In genomic region chr20:33704197-33704924, GRCh38 we compare ENCODE assay signal across 21 cellular contexts. TPM values are rescaled to one million over a fixed set of nuclear protein-coding genes. Genes with fewer than 3 reads are reported as not detected.
DNase-seq lines count a peak whose midpoint lies in the region; ATAC-seq and TF ChIP-seq lines count a peak whose summit lies in the region.
"Had no signal": no experiment of that assay in that cellular context is flagged by ENCODE, and none has a peak within 500 bp of the region (broad histone marks: within the 10 kb centered on the region; RNA-seq: fewer than 3 reads in every experiment).

No MANE protein-coding gene starts in this region.

- POLR2A ChIA-PET in MCF 10A (lab: Yijun Ruan, JAX), result interaction anchor here (0.6 kb wide), 1 partner anchor 18 kb away, joined by 3 read pairs; the partner anchor contains the start of gene E2F1

- no peaks in the 10 kb centered on the region for H3K27me3 Mint-ChIP-seq in MCF 10A (ENCODE audit: insufficient read depth, unreplicated experiment)

- BruUV-seq in MCF 10A (replicated peaks; lab: Mats Ljungman, UMichigan), result no TSS peak

- no peaks in the 10 kb centered on the region for H3K9me3 ChIP-seq in breast epithelium
- H3K9me3 ChIP-seq: SJSA1 had no signal

- no peak overlapping the region for H3K27ac Mint-ChIP-seq in MCF 10A (ENCODE audit: low read depth, unreplicated experiment)
- H3K27ac Mint-ChIP-seq: CD8-positive, alpha-beta T cell had no signal

- peaks cover 13% of the 10 kb centered on the region for H3K36me3 Mint-ChIP-seq in MCF 10A (ENCODE audit: insufficient read depth, unreplicated experiment)

- no peaks in the 10 kb centered on the region for H3K9me3 Mint-ChIP-seq in MCF 10A (ENCODE audit: unreplicated experiment)
- H3K9me3 Mint-ChIP-seq: CD8-positive, alpha-beta T cell had no signal

- ATAC-seq in stimulated activated naive CD8-positive, alpha-beta T cell treated with anti-CD3 and anti-CD28 coated beads, Interleukin-15, Interleukin-2, amounts not matched to agents 100 U/mL and 50 U/mL, for 24 hours, result no peak
- ATAC-seq in HG03521 (IDR thresholded peaks at IDR 0.05; ENCODE audit: unreplicated experiment), result no peak
- ATAC-seq: CD8-positive, alpha-beta T cell had no signal

- TF ChIP-seq CTCF in MCF 10A (IDR thresholded peaks at IDR 0.05; ENCODE audit: unreplicated experiment), result no peak
- no peak for TF ChIP-seq CTCF in breast epithelium (IDR thresholded peaks at IDR 0.05)
- no peak for TF ChIP-seq CTCF in epithelial cell of esophagus (IDR thresholded peaks at IDR 0.05; ENCODE audit: insufficient read depth, low read depth, low read length, missing control alignments)

- no peaks in the 10 kb centered on the region for H3K36me3 ChIP-seq in breast epithelium
- H3K36me3 ChIP-seq: BLaER1 had no signal

- H3K4me1 Mint-ChIP-seq in MCF 10A (ENCODE audit: insufficient read depth, unreplicated experiment), result no peaks in the 10 kb centered on the region

- no peaks in the 10 kb centered on the region for H3K4me1 ChIP-seq in breast epithelium
- H3K4me1 ChIP-seq: SJSA1 had no signal

- H3K4me3 Mint-ChIP-seq in MCF 10A (ENCODE audit: unreplicated experiment), result no peak overlapping the region
- H3K4me3 Mint-ChIP-seq: CD8-positive, alpha-beta T cell had no signal

- CTCF ChIA-PET in MCF 10A (lab: Yijun Ruan, JAX), result interaction anchor here (0.8 to 1.0 kb wide), 2 partner anchors 15 to 70 kb away, joined by 3 read pairs; no protein-coding TSS in a partner anchor

- H3K27ac ChIP-seq in breast epithelium, result no peak overlapping the region
- H3K27ac ChIP-seq: BLaER1, SJSA1 had no signal

- no peak overlapping the region for H3K4me3 ChIP-seq in breast epithelium
- H3K4me3 ChIP-seq in epithelial cell of esophagus (ENCODE audit: low read length), result no peak overlapping the region
- H3K4me3 ChIP-seq: BLaER1, SJSA1 had no signal

- TF ChIP-seq POLR2A in breast epithelium (IDR thresholded peaks at IDR 0.05), result no peak

- intact Hi-C loops in MCF 10A (cut with micrococcal nuclease), result no loop called here
- intact Hi-C loops in breast epithelium (cut with DNase I; ENCODE audit: low total_unique reads), result no loop called here

- DNase-seq in MCF 10A (ENCODE audit: unreplicated experiment) (peak; percentile 43), breast epithelium (ENCODE audit: low spot score in 2 of 2) (no peak), NCI-H69 (lab: John Stamatoyannopoulos, UW) (peak; percentile 56), epithelial cell of esophagus (ENCODE audit: low read depth) (peak; percentile 74), 8988T (no peak)
- no peak for DNase-seq in stimulated activated naive CD8-positive, alpha-beta T cell treated with anti-CD3 and anti-CD28 coated beads, Interleukin-15, Interleukin-2, amounts not matched to agents 100 U/mL and 50 U/mL, for 24 hours
- no peak for DNase-seq in activated CD4-positive, alpha-beta T cell treated with anti-CD3 and anti-CD28 coated beads for 48 hours
- DNase-seq: CD8-positive, alpha-beta T cell; DND-41; GDM1; NCI-H1105 treated with DMSO at 0.1 percent for 48 hours; NCI-H1694 treated with DMSO at 0.1 percent for 48 hours; NCI-H2107; NCI-H526 treated with DMSO at 0.1 percent for 48 hours; NK-92 treated with Interleukin-12 subunit alpha and Interleukin-12 subunit beta, amount 100 ng/mL, for 24 hours; OCI-M1; RPMI8226 had no signal

- H3K27me3 ChIP-seq in breast epithelium, result no peaks in the 10 kb centered on the region
- H3K27me3 ChIP-seq: BLaER1, SJSA1 had no signal

RNA-seq across cellular contexts. Expression of gene PXMP4, which starts 15.7 kb away (rescaled TPM):
- total RNA-seq in MCF 10A (2022) (3.9 and 5.2 TPM in 2 replicates), breast epithelium (10 to 100 TPM in 1 of 3 donors, 1 to 10 TPM in 2; 7.9 to 14.3 (median 9.1) TPM)

RNA-seq across cellular contexts. Expression of gene E2F1, which starts 18.2 kb away (rescaled TPM):
- total RNA-seq in MCF 10A (2022), result 1.4 and 3.7 TPM in 2 replicates
- total RNA-seq in breast epithelium, result 1 to 10 TPM in 1 of 3 donors, under 1 TPM in 2; 0.33 to 2.2 (median 0.88) TPM

RNA-seq across cellular contexts. Expression of gene ZNF341, which starts 27.4 kb away (rescaled TPM):
- total RNA-seq in MCF 10A (2022) (2.0 and 2.5 TPM in 2 replicates), breast epithelium (1 to 10 TPM; 1.8 to 3.3 (median 2.5) TPM)

RNA-seq across cellular contexts. Expression of gene NECAB3, which starts 30.1 kb away (rescaled TPM):
- 13.0 and 15.1 TPM in 2 replicates for total RNA-seq in MCF 10A (2022)
- total RNA-seq in breast epithelium, result 10 to 100 TPM; 23.4 to 37.3 (median 28.5) TPM

RNA-seq across cellular contexts. Expression of gene ACTL10, which starts 37.6 kb away (rescaled TPM):
- 1.7 and 3.2 TPM in 2 replicates for total RNA-seq in MCF 10A (2022)
- total RNA-seq in breast epithelium, result 1 to 10 TPM; 1.4 to 3.4 (median 2.6) TPM
- total RNA-seq: H1, SJSA1 had no signal

Comparison
In these comparisons a context has a peak if more than half of its experiments do, and no peak if none do; other contexts are left out.
1. DNase-seq: peak in MCF 10A (single experiment), NCI-H69 (single experiment) and epithelial cell of esophagus (single experiment); none in breast epithelium (0 of 2), stimulated activated naive CD8-positive, alpha-beta T cell treated with anti-CD3 and anti-CD28 coated beads, Interleukin-15, Interleukin-2, amounts not matched to agents 100 U/mL and 50 U/mL, for 24 hours (single experiment), activated CD4-positive, alpha-beta T cell treated with anti-CD3 and anti-CD28 coated beads for 48 hours (single experiment) and 8988T (single experiment).